In genomic region chr18:35179906-35180305, GRCh38 we compare ENCODE assay signal across 17 cellular contexts.
A peak's percentile ranks its signal among the peaks of the same experiment; 100 is the strongest.
DNase-seq lines count a peak whose midpoint lies in the region; ATAC-seq, FAIRE-seq and TF ChIP-seq lines count a peak whose summit lies in the region.
"Had no signal": no experiment of that assay in that cellular context is flagged by ENCODE, and none has a peak within 500 bp of the region (broad histone marks: within the 10 kb centered on the region; RNA-seq: fewer than 3 reads in every experiment).

No MANE protein-coding gene starts in this region.

- H2AK5ac ChIP-seq in mesenchymal stem cell (ENCODE audit: low read length, severe bottlenecking), result no peak overlapping the region

- H2AFZ ChIP-seq in Karpas-422 (ENCODE audit: low read length) (0 out of 2 replicates have a peak overlapping the region, but pooled peaks have one; percentile 26), K562 (ENCODE audit: low read depth, low read length) (no peak overlapping the region), mesenchymal stem cell (ENCODE audit: low read depth, low read length) (no peak overlapping the region)

- H3K4me2 ChIP-seq in Karpas-422 (ENCODE audit: low read depth, low read length, poor library complexity, severe bottlenecking) (peak overlapping the region; percentile 64), K562 (ENCODE audit: insufficient read depth, low read length) (no peak overlapping the region), mesenchymal stem cell (ENCODE audit: low read length, poor library complexity, severe bottlenecking) (no peak overlapping the region)

- no peak for TF ChIP-seq CTCF in K562 (IDR thresholded peaks at IDR 0.05 in 2 of 3, conservative IDR thresholded peaks at IDR 0.05 in 1 of 3; ENCODE audit: insufficient read depth in 2 of 3, low read depth in 1 of 3, low read length in 3 of 3)

- H4K8ac ChIP-seq in mesenchymal stem cell (ENCODE audit: low read length), result no peak overlapping the region

- H3K4me3 ChIP-seq in Karpas-422 (ENCODE audit: low read length), result peak overlapping the region; percentile 23; the same call in 1 of the 2 replicates
- H3K4me3 ChIP-seq in K562, result no peak overlapping the region
- H3K4me3 ChIP-seq in mesenchymal stem cell (ENCODE audit: insufficient read depth in 1 of 2, low read depth in 1 of 2, low read length in 2 of 2), result no peak overlapping the region
- H3K4me3 ChIP-seq: HAP-1 had no signal

- no peak overlapping the region for H2BK5ac ChIP-seq in mesenchymal stem cell (ENCODE audit: low read depth, low read length, poor library complexity, severe bottlenecking)

- H3K23ac ChIP-seq in mesenchymal stem cell (ENCODE audit: low read length in 2 of 2), result no peak overlapping the region

- ATAC-seq in K562 (no peak), GM18907 (IDR thresholded peaks at IDR 0.05; ENCODE audit: unreplicated experiment) (no peak)

- H3K4me1 ChIP-seq in Karpas-422 (ENCODE audit: low read length), result peaks cover 80% of the 10 kb centered on the region
- H3K4me1 ChIP-seq in K562 (replicated peaks in 1 of 2; ENCODE audit: control insufficient read depth in 2 of 2, insufficient read depth in 2 of 2, low read length in 2 of 2), result peaks cover 0 to 2% of the 10 kb centered on the region in 2 experiments; a peak in 1 of 5 replicates
- H3K4me1 ChIP-seq in mesenchymal stem cell (ENCODE audit: control insufficient read depth, insufficient read depth, low read depth, low read length), result no peaks in the 10 kb centered on the region
- H3K4me1 ChIP-seq: BE2C, Caco-2, HAP-1 had no signal

- no peak overlapping the region for H3K14ac ChIP-seq in mesenchymal stem cell (ENCODE audit: low read length in 2 of 2)

- no peak for TF ChIP-seq EP300 in K562 (IDR thresholded peaks at IDR 0.05; ENCODE audit: low read length)

- no peaks in the 10 kb centered on the region for H3K79me1 ChIP-seq in mesenchymal stem cell (replicated peaks; ENCODE audit: low read length, poor library complexity, severe bottlenecking)

- H3K9me2 ChIP-seq in Karpas-422 (replicated peaks; ENCODE audit: insufficient read depth, low read length), result no peaks in the 10 kb centered on the region

- no peaks in the 10 kb centered on the region for H3K9me1 ChIP-seq in K562 (ENCODE audit: control insufficient read depth, insufficient read depth, low read length)

- CTCF ChIA-PET in K562 (lab: Yijun Ruan, JAX; ENCODE audit: low intra/inter-chr PET ratio), result no interaction called here

- no peak for TF ChIP-seq POLR2A in K562 (conservative IDR thresholded peaks at IDR 0.05)

- H3K9ac ChIP-seq in Karpas-422 (ENCODE audit: low read length) (peak overlapping the region; percentile 48), K562 (ENCODE audit: insufficient read depth in 1 of 2, low read depth in 2 of 2, low read length in 2 of 2) (no peak overlapping the region), mesenchymal stem cell (ENCODE audit: low read length) (no peak overlapping the region)

- intact Hi-C loops in K562 (cut with micrococcal nuclease), result no loop called here

- WGBS in K562 (ENCODE audit: insufficient coverage, low coverage, missing lambda C conversion rate), result 58% methylated on average over 4 of the region's 4 CpGs
- 95% methylated on average over 4 of the region's 4 CpGs for WGBS in mesenchymal stem cell

- peak overlapping the region; percentile 61 for H4K91ac ChIP-seq in mesenchymal stem cell (ENCODE audit: low read length)

- H3K79me2 ChIP-seq in Karpas-422 (ENCODE audit: low read length) (no peaks in the 10 kb centered on the region), K562 (ENCODE audit: control insufficient read depth, insufficient read depth, low read length) (no peaks in the 10 kb centered on the region)

- no peaks in the 10 kb centered on the region for H3K9me3 ChIP-seq in Karpas-422 (ENCODE audit: low read length)
- H3K9me3 ChIP-seq in K562 (replicated peaks; ENCODE audit: control insufficient read depth, insufficient read depth, low read depth, low read length), result no peaks in the 10 kb centered on the region; the same call in 1 of the 2 replicates
- no peaks in the 10 kb centered on the region for H3K9me3 ChIP-seq in mesenchymal stem cell (ENCODE audit: control insufficient read depth, low read length)
- H3K9me3 ChIP-seq: BE2C, Caco-2, HAP-1 had no signal

- H3K36me3 ChIP-seq in Karpas-422 (ENCODE audit: insufficient read depth, low read length) (peaks cover 5% of the 10 kb centered on the region; the same call in 1 of the 2 replicates), K562 (ENCODE audit: control insufficient read depth, insufficient read depth, low read length) (no peaks in the 10 kb centered on the region), mesenchymal stem cell (ENCODE audit: control insufficient read depth in 1 of 2, insufficient read depth in 2 of 2, low read depth in 1 of 2, low read length in 2 of 2) (no peaks in the 10 kb centered on the region)
- H3K36me3 ChIP-seq: BE2C, HAP-1 had no signal

- no peak overlapping the region for H2BK12ac ChIP-seq in mesenchymal stem cell (ENCODE audit: low read length in 2 of 2)

- no peaks in the 10 kb centered on the region for H4K20me1 ChIP-seq in Karpas-422 (ENCODE audit: insufficient read depth, low read depth, low read length)
- no peaks in the 10 kb centered on the region for H4K20me1 ChIP-seq in K562 (replicated peaks; ENCODE audit: control insufficient read depth, insufficient read depth, low read length)

- H3K4ac ChIP-seq in mesenchymal stem cell (ENCODE audit: low read depth in 1 of 2, low read length in 2 of 2), result no peak overlapping the region

- peak overlapping the region; percentile 97 for H3K27ac ChIP-seq in Karpas-422 (ENCODE audit: low read length)
- H3K27ac ChIP-seq in K562 (ENCODE audit: extremely low read depth, low read depth, low read length), result no peak overlapping the region
- H3K27ac ChIP-seq in mesenchymal stem cell (ENCODE audit: low read length, poor library complexity, severe bottlenecking), result no peak overlapping the region

- POLR2A ChIA-PET in K562 (lab: Yijun Ruan, JAX), result no interaction called here

- in situ Hi-C loops in K562 (cut with MboI), result no loop called here

- peak; percentile 46 for FAIRE-seq in K562 (lab: Jason Lieb, UNC)
- FAIRE-seq: A204.1, GM18507 had no signal

- TF ChIP-seq RAD21 in K562 (CRISPR knock-in tag; conservative IDR thresholded peaks at IDR 0.05 in 1 of 2, IDR thresholded peaks at IDR 0.05 in 1 of 2), result no peak

- H3K18ac ChIP-seq in mesenchymal stem cell (ENCODE audit: low read depth in 1 of 2, low read length in 2 of 2), result peak overlapping the region in 1 of 2 experiments; percentile 21

- DNase-seq in Karpas-422 (no peak), K562 (ENCODE audit: extremely low read depth in 1 of 4, low spot score in 3 of 4) (no peak), mesenchymal stem cell (no peak), RKO (ENCODE audit: low spot score) (no peak), KG1 (lab: John Stamatoyannopoulos, UW) (no peak)
- DNase-seq: ACHN; BE2C; C1 segment of cervical spinal cord; Caco-2; CD4-positive, CD25-positive, alpha-beta regulatory T cell; CD8-positive, alpha-beta memory T cell; GDM1; GOT3 had no signal

- H3K27me3 ChIP-seq in Karpas-422 (ENCODE audit: low read length), result no peaks in the 10 kb centered on the region
- no peaks in the 10 kb centered on the region; a peak in 1 of 5 replicates for H3K27me3 ChIP-seq in K562 (ENCODE audit: control insufficient read depth in 2 of 2, insufficient read depth in 2 of 2, low read length in 2 of 2)
- H3K27me3 ChIP-seq in mesenchymal stem cell (ENCODE audit: control insufficient read depth in 1 of 2, insufficient read depth in 1 of 2, low read length in 2 of 2), result no peaks in the 10 kb centered on the region
- H3K27me3 ChIP-seq: BE2C had no signal

- no TSS peak for BruUV-seq in K562 (replicated peaks; lab: Mats Ljungman, UMichigan)

- no peak overlapping the region for H2BK120ac ChIP-seq in mesenchymal stem cell (ENCODE audit: low read depth, low read length)

- H2BK15ac ChIP-seq in mesenchymal stem cell (ENCODE audit: low read depth, poor library complexity, severe bottlenecking), result no peak overlapping the region

TF ChIP-seq in K562, 482 proteins besides CTCF, POLR2A, EP300 and RAD21:
- TF ChIP-seq RBFOX2 (IDR thresholded peaks at IDR 0.05; ENCODE audit: low read depth, low read length), result no peak
- TF ChIP-seq ZNF253 (CRISPR knock-in tag; conservative IDR thresholded peaks at IDR 0.05), result no peak
- no peak for TF ChIP-seq MAX (CRISPR knock-in tag; IDR thresholded peaks at IDR 0.05)
- no peak for TF ChIP-seq SAFB (IDR thresholded peaks at IDR 0.05; ENCODE audit: borderline replicate concordance, low read depth, low read length)
- TF ChIP-seq ZNF121 (CRISPR knock-in tag; conservative IDR thresholded peaks at IDR 0.05), result no peak
- TF ChIP-seq, protein P1, sequence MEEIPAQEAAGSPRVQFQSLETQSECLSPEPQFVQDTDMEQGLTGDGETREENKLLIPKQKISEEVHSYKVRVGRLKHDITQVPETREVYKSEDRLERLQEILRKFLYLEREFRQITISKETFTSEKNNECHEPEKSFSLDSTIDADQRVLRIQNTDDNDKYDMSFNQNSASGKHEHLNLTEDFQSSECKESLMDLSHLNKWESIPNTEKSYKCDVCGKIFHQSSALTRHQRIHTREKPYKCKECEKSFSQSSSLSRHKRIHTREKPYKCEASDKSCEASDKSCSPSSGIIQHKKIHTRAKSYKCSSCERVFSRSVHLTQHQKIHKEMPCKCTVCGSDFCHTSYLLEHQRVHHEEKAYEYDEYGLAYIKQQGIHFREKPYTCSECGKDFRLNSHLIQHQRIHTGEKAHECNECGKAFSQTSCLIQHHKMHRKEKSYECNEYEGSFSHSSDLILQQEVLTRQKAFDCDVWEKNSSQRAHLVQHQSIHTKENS (CRISPR knock-in tag; IDR thresholded peaks at IDR 0.05), result no peak
- no peak for TF ChIP-seq ZNF212 (CRISPR knock-in tag; IDR thresholded peaks at IDR 0.05)
- no peak for TF ChIP-seq ZNF707 (CRISPR knock-in tag; conservative IDR thresholded peaks at IDR 0.05)
TF ChIP-seq in K562: peak in this region for 0.
